Comparison of ENCODE assay signal across 8 cellular contexts in the genomic region with DNA sequence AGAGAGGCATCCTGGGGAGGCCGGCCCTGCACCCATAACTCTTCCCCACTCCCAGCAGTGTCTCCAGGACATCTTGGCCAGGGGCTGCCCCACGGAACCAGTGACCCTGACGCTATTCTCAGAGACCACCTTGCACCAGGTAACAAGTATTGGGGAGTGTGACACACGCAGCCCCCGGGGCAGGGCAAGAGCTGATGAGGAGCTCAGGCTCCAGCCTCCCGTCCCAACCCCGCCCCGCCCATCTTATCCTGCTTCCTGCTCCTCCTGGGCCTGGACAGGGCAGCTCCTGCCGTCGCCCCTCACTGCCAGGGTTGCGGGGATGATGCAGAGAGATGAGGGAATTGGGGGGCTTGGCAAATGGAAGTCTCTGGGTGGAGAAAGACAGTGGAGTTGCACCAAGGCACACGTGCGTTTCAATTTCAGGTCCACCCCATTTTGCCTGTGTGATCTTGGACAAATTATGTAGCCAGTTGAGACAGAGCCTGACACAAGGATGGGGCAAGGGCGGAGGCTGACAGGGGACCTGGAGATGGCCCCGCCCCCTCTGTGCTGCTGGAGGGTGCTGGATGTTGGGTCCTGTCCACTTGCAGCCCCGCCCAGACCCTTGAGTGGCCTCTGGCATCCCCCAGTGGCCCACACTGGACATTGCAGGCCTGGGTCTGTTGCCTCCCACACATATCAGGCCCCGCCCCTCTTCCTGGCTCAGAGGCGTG. TPM values are rescaled to one million over a fixed set of nuclear protein-coding genes. Genes with fewer than 3 reads are reported as not detected.
DNase-seq lines count a peak whose midpoint lies in the region; ATAC-seq, FAIRE-seq and TF ChIP-seq lines count a peak whose summit lies in the region.

No MANE protein-coding gene starts in this region.

- peak; percentile 92 for TF ChIP-seq RAD21 in GM12878 (IDR thresholded peaks at IDR 0.05; ENCODE audit: insufficient read depth, low read depth, low read length)

- CTCF ChIA-PET in GM12878 (lab: Yijun Ruan, JAX), result interaction anchor here (0.7 to 2.8 kb wide), 11 partner anchors 19 to 241 kb away, joined by 3 to 37 read pairs (median 3); no protein-coding TSS in a partner anchor

- H3K9ac ChIP-seq in GM12878 (ENCODE audit: control insufficient read depth, insufficient read depth, low read length), result no peak overlapping the region

- H2AFZ ChIP-seq in GM12878 (ENCODE audit: control insufficient read depth, low read depth, low read length), result no peak overlapping the region

- no peak for TF ChIP-seq EP300 in GM12878 (IDR thresholded peaks at IDR 0.05; ENCODE audit: borderline replicate concordance in 1 of 2, control insufficient read depth in 1 of 2, low read depth in 2 of 2, low read length in 2 of 2)

- in situ Hi-C loops in GM12878 (cut with MboI), result no loop called here

- no peak for FAIRE-seq in GM12878 (lab: Jason Lieb, UNC)

- 37% methylated on average over 16 of the region's 18 CpGs for WGBS in GM12878 (ENCODE audit: insufficient coverage, insufficient replicate concordance, low lambda C conversion rate, missing lambda C conversion rate)

- H3K4me1 ChIP-seq in GM12878 (ENCODE audit: control insufficient read depth, insufficient read depth, low read length), result no peaks in the 10 kb centered on the region

- no peak for TF ChIP-seq POLR2A in GM12878 (IDR thresholded peaks at IDR 0.05; ENCODE audit: low read depth, low read length)

- H3K79me2 ChIP-seq in GM12878 (ENCODE audit: control insufficient read depth, insufficient read depth, low read length), result no peaks in the 10 kb centered on the region

- intact Hi-C loops in GM12878 (cut with micrococcal nuclease; ENCODE audit: unreplicated experiment), result loop anchor here (1.0 to 2.0 kb wide), 2 partner anchors 23 to 230 kb away; no protein-coding TSS in a partner anchor

- H3K4me3 ChIP-seq in GM12878 (no peak overlapping the region), skeletal muscle cell (ENCODE audit: low read depth, low read length) (no peak overlapping the region)

- ATAC-seq in GM18868 (IDR thresholded peaks at IDR 0.05; ENCODE audit: unreplicated experiment) (peak; percentile 53), GM12878 (peak; percentile 97), HG02884 (IDR thresholded peaks at IDR 0.05; ENCODE audit: unreplicated experiment) (no peak)

- H3K9me3 ChIP-seq in GM12878 (replicated peaks; ENCODE audit: control insufficient read depth, insufficient read depth, low read length), result no peaks in the 10 kb centered on the region

- no peaks in the 10 kb centered on the region for H3K36me3 ChIP-seq in GM12878 (ENCODE audit: control insufficient read depth in 2 of 2, insufficient read depth in 2 of 2, low read length in 1 of 2)

- POLR2A ChIA-PET in GM12878 (lab: Charles Lee), result no interaction called here

- peak; percentile 83 to 98 (median 83) for TF ChIP-seq CTCF in GM12878 (IDR thresholded peaks at IDR 0.05 in 2 of 3, conservative IDR thresholded peaks at IDR 0.05 in 1 of 3; ENCODE audit: control insufficient read depth in 2 of 3, extremely low read depth in 1 of 3, insufficient read depth in 1 of 3, low read depth in 3 of 3, low read length in 3 of 3)

- BruUV-seq in GM12878 (replicated peaks; lab: Mats Ljungman, UMichigan), result no TSS peak

- H3K27ac ChIP-seq in GM12878 (ENCODE audit: control insufficient read depth, insufficient read depth), result no peak overlapping the region

- SMC1A ChIA-PET in GM12878 (lab: Charles Lee; ENCODE audit: uncharacterized antibody, unreplicated experiment), result interaction anchor here (0.7 to 3.6 kb wide), 4 partner anchors 20 to 236 kb away, joined by 3 to 17 read pairs (median 8); no protein-coding TSS in a partner anchor

- no peaks in the 10 kb centered on the region for H3K27me3 ChIP-seq in GM12878 (replicated peaks in 1 of 2; ENCODE audit: control insufficient read depth in 2 of 2, insufficient read depth in 2 of 2, low read length in 1 of 2)

- RAD21 ChIA-PET in GM12878 (lab: Charles Lee; ENCODE audit: unreplicated experiment), result interaction anchor here (0.8 to 2.5 kb wide), 3 partner anchors 9 to 238 kb away, joined by 3 to 26 read pairs (median 4); no protein-coding TSS in a partner anchor

- no peaks in the 10 kb centered on the region for H4K20me1 ChIP-seq in GM12878 (ENCODE audit: control insufficient read depth, insufficient read depth)

- DNase-seq in Ammon's horn (ENCODE audit: low spot score), result peak; percentile 78
- peak; percentile 85 for DNase-seq in M059J (ENCODE audit: low read depth)
- DNase-seq in SW480 (ENCODE audit: low spot score), result peak; percentile 79
- DNase-seq in GM12878 (ENCODE audit: low read depth, low spot score), result no peak
- peak in 47 of 51 donors; percentile 6 to 76 (median 44) for DNase-seq in hypothalamus (lab: John Stamatoyannopoulos, UW)
- peak; percentile 41 for DNase-seq in skeletal muscle cell (ENCODE audit: low read depth)

- H3K4me2 ChIP-seq in GM12878 (ENCODE audit: control insufficient read depth, insufficient read depth), result no peak overlapping the region

RNA-seq across cellular contexts. Expression of a gene that starts 10.7 kb away (rescaled TPM):
- total RNA-seq in M059J (2014; rRNA removed; shearing (Covaris generic)), result 0.42 TPM in 1 of 2 replicates, not detected in the other
- 1.7 and 1.8 TPM in 2 replicates for total RNA-seq in GM12878 (2013; cell fraction: nucleolus; rRNA removed)
- not detected in 2 replicates for total RNA-seq in GM12878 (2014; rRNA removed)
- not detected in 2 replicates for total RNA-seq in GM12878 (2014; rRNA removed; fragmentation: Illumina TruSeq; extraction: Trizol)
- 0.08 TPM in 1 of 2 replicates, not detected in the other for total RNA-seq in GM12878 (2021)
- polyA plus RNA-seq in GM12878 (2011; ENCODE audit: low read depth), result 0.13 TPM
- polyA plus RNA-seq in GM12878 (2011; rRNA removed), result 0.05 and 0.06 TPM in 2 replicates
- polyA plus RNA-seq in GM12878 (2011; cell fraction: cytosol; rRNA removed), result 0.04 and 0.25 TPM in 2 replicates
- 1.8 and 2.5 TPM in 2 replicates for polyA plus RNA-seq in GM12878 (2011; cell fraction: nucleus; rRNA removed)
- polyA plus RNA-seq in GM12878 (2012), result 0.25 and 0.26 TPM in 2 replicates
- polyA plus RNA-seq in GM12878 (2014; fragmentation: Illumina TruSeq; extraction: Trizol), result not detected in 2 replicates
- under 1 TPM in 1 of 2 experiments, not detected in 1; 0.02 TPM for polyA plus RNA-seq in GM12878 (2014; fragmentation: Nextera tagmentation; extraction: Ambion mirVana)
- polyA plus RNA-seq in GM12878 (2014; rRNA removed), result 0.10 and 0.23 TPM in 2 replicates
- under 1 TPM in 1 of 2 experiments, not detected in 1; 0.15 TPM for polyA plus RNA-seq in GM12878 (2016; fragmentation: Nextera tagmentation; extraction: Ambion mirVana)
- 0.52 TPM in 1 of 2 replicates, not detected in the other for polyA minus RNA-seq in GM12878 (2011; rRNA and poly(A)+ RNA removed)
- polyA minus RNA-seq in GM12878 (2011; cell fraction: cytosol; rRNA and poly(A)+ RNA removed), result not detected in 2 replicates
- polyA minus RNA-seq in GM12878 (2011; cell fraction: nucleus; rRNA and poly(A)+ RNA removed), result 0.19 and 1.2 TPM in 2 replicates

RNA-seq across cellular contexts. Expression of a gene that starts 11.0 kb away (rescaled TPM):
- 0.05 and 0.32 TPM in 2 replicates for total RNA-seq in M059J (2014; rRNA removed; shearing (Covaris generic))
- total RNA-seq in GM12878 (2013; cell fraction: nucleolus; rRNA removed), result not detected in 2 replicates
- total RNA-seq in GM12878 (2014; rRNA removed) (not detected in 2 replicates), GM12878 (2014; rRNA removed; fragmentation: Illumina TruSeq; extraction: Trizol) (not detected in 2 replicates), GM12878 (2021) (not detected in 2 replicates)
- not detected for polyA plus RNA-seq in GM12878 (2011; ENCODE audit: low read depth)
- polyA plus RNA-seq in GM12878 (2011; rRNA removed) (not detected in 2 replicates), GM12878 (2014; fragmentation: Illumina TruSeq; extraction: Trizol) (not detected in 2 replicates), GM12878 (2014; fragmentation: Nextera tagmentation; extraction: Ambion mirVana) (under 1 TPM in 1 of 2 experiments, not detected in 1; 0.05 TPM), GM12878 (2014; rRNA removed) (not detected in 2 replicates), GM12878 (2016; fragmentation: Nextera tagmentation; extraction: Ambion mirVana) (not detected)
- polyA plus RNA-seq in GM12878 (2011; cell fraction: cytosol; rRNA removed), result not detected in 2 replicates
- polyA plus RNA-seq in GM12878 (2011; cell fraction: nucleus; rRNA removed), result not detected in 2 replicates
- not detected in 2 replicates for polyA plus RNA-seq in GM12878 (2012)
- polyA minus RNA-seq in GM12878 (2011; rRNA and poly(A)+ RNA removed), result not detected in 2 replicates
- not detected in 2 replicates for polyA minus RNA-seq in GM12878 (2011; cell fraction: cytosol; rRNA and poly(A)+ RNA removed)
- not detected in 2 replicates for polyA minus RNA-seq in GM12878 (2011; cell fraction: nucleus; rRNA and poly(A)+ RNA removed)

RNA-seq across cellular contexts. Expression of a gene that starts 14.7 kb away (rescaled TPM):
- 1.4 and 1.9 TPM in 2 replicates for total RNA-seq in M059J (2014; rRNA removed; shearing (Covaris generic))
- total RNA-seq in GM12878 (2013; cell fraction: nucleolus; rRNA removed), result not detected in 2 replicates
- total RNA-seq in GM12878 (2014; rRNA removed) (not detected in 2 replicates), GM12878 (2014; rRNA removed; fragmentation: Illumina TruSeq; extraction: Trizol) (not detected in 2 replicates), GM12878 (2021) (0.21 TPM in 1 of 2 replicates, not detected in the other)
- not detected for polyA plus RNA-seq in GM12878 (2011; ENCODE audit: low read depth)
- polyA plus RNA-seq in GM12878 (2011; rRNA removed) (not detected in 2 replicates), GM12878 (2014; fragmentation: Illumina TruSeq; extraction: Trizol) (not detected in 2 replicates), GM12878 (2014; fragmentation: Nextera tagmentation; extraction: Ambion mirVana) (not detected), GM12878 (2014; rRNA removed) (not detected in 2 replicates), GM12878 (2016; fragmentation: Nextera tagmentation; extraction: Ambion mirVana) (under 1 TPM in 1 of 2 experiments, not detected in 1; 0.34 TPM)
- not detected in 2 replicates for polyA plus RNA-seq in GM12878 (2011; cell fraction: cytosol; rRNA removed)
- not detected in 2 replicates for polyA plus RNA-seq in GM12878 (2011; cell fraction: nucleus; rRNA removed)
- polyA plus RNA-seq in GM12878 (2012), result 0.08 and 0.27 TPM in 2 replicates
- polyA minus RNA-seq in GM12878 (2011; rRNA and poly(A)+ RNA removed), result not detected in 2 replicates
- not detected in 2 replicates for polyA minus RNA-seq in GM12878 (2011; cell fraction: cytosol; rRNA and poly(A)+ RNA removed)
- polyA minus RNA-seq in GM12878 (2011; cell fraction: nucleus; rRNA and poly(A)+ RNA removed), result 0.12 TPM in 1 of 2 replicates, not detected in the other

RNA-seq across cellular contexts. Expression of a gene that starts 28.5 kb away (rescaled TPM):
- total RNA-seq in M059J (2014; rRNA removed; shearing (Covaris generic)), result not detected in 2 replicates
- not detected in 2 replicates for total RNA-seq in GM12878 (2013; cell fraction: nucleolus; rRNA removed)
- total RNA-seq in GM12878 (2014; rRNA removed) (not detected in 2 replicates), GM12878 (2014; rRNA removed; fragmentation: Illumina TruSeq; extraction: Trizol) (not detected in 2 replicates), GM12878 (2021) (not detected in 2 replicates)
- polyA plus RNA-seq in GM12878 (2011; ENCODE audit: low read depth), result not detected
- polyA plus RNA-seq in GM12878 (2011; rRNA removed) (0.03 TPM in 1 of 2 replicates, not detected in the other), GM12878 (2014; fragmentation: Illumina TruSeq; extraction: Trizol) (not detected in 2 replicates), GM12878 (2014; fragmentation: Nextera tagmentation; extraction: Ambion mirVana) (not detected), GM12878 (2014; rRNA removed) (0.06 TPM in 1 of 2 replicates, not detected in the other), GM12878 (2016; fragmentation: Nextera tagmentation; extraction: Ambion mirVana) (not detected)
- 0.01 and 0.02 TPM in 2 replicates for polyA plus RNA-seq in GM12878 (2011; cell fraction: cytosol; rRNA removed)
- 0.03 TPM in 1 of 2 replicates, not detected in the other for polyA plus RNA-seq in GM12878 (2011; cell fraction: nucleus; rRNA removed)
- not detected in 2 replicates for polyA plus RNA-seq in GM12878 (2012)
- not detected in 2 replicates for polyA minus RNA-seq in GM12878 (2011; rRNA and poly(A)+ RNA removed)
- polyA minus RNA-seq in GM12878 (2011; cell fraction: cytosol; rRNA and poly(A)+ RNA removed), result not detected in 2 replicates
- polyA minus RNA-seq in GM12878 (2011; cell fraction: nucleus; rRNA and poly(A)+ RNA removed), result not detected in 2 replicates

RNA-seq across cellular contexts. Expression of a gene that starts 40.9 kb away (rescaled TPM):
- 0.71 and 1.7 TPM in 2 replicates for total RNA-seq in M059J (2014; rRNA removed; shearing (Covaris generic))
- not detected in 2 replicates for total RNA-seq in GM12878 (2013; cell fraction: nucleolus; rRNA removed)
- total RNA-seq in GM12878 (2014; rRNA removed) (not detected in 2 replicates), GM12878 (2014; rRNA removed; fragmentation: Illumina TruSeq; extraction: Trizol) (not detected in 2 replicates), GM12878 (2021) (not detected in 2 replicates)
- not detected for polyA plus RNA-seq in GM12878 (2011; ENCODE audit: low read depth)
- polyA plus RNA-seq in GM12878 (2011; rRNA removed) (not detected in 2 replicates), GM12878 (2014; fragmentation: Illumina TruSeq; extraction: Trizol) (0.03 TPM in 1 of 2 replicates, not detected in the other), GM12878 (2014; fragmentation: Nextera tagmentation; extraction: Ambion mirVana) (not detected), GM12878 (2014; rRNA removed) (not detected in 2 replicates), GM12878 (2016; fragmentation: Nextera tagmentation; extraction: Ambion mirVana) (not detected)
- polyA plus RNA-seq in GM12878 (2011; cell fraction: cytosol; rRNA removed), result not detected in 2 replicates
- polyA plus RNA-seq in GM12878 (2011; cell fraction: nucleus; rRNA removed), result not detected in 2 replicates
- 0.08 TPM in 1 of 2 replicates, not detected in the other for polyA plus RNA-seq in GM12878 (2012)
- not detected in 2 replicates for polyA minus RNA-seq in GM12878 (2011; rRNA and poly(A)+ RNA removed)
- not detected in 2 replicates for polyA minus RNA-seq in GM12878 (2011; cell fraction: cytosol; rRNA and poly(A)+ RNA removed)
- not detected in 2 replicates for polyA minus RNA-seq in GM12878 (2011; cell fraction: nucleus; rRNA and poly(A)+ RNA removed)
